In genomic region chr3:95177096-95177495, GRCh38 we compare ENCODE assay signal across 21 cellular contexts.
"Had no signal": no experiment of that assay in that cellular context is flagged by ENCODE, and none has a peak within 500 bp of the region (broad histone marks: within the 10 kb centered on the region; RNA-seq: fewer than 3 reads in every experiment).

No MANE protein-coding gene starts in this region.

- DNase-seq: activated CD4-positive, alpha-beta memory T cell treated with anti-CD3 and anti-CD28 coated beads for 36 hours; activated CD4-positive, alpha-beta T cell treated with anti-CD3 and anti-CD28 coated beads, Interleukin-2, amount 10 ng/mL, durations not matched to agents 7 days and 5 days; activated CD4-positive, CD25-positive, alpha-beta regulatory T cell; activated CD8-positive, alpha-beta memory T cell treated with anti-CD3 and anti-CD28 coated beads for 24 hours; activated naive CD4-positive, alpha-beta T cell treated with anti-CD3 and anti-CD28 coated beads, Interleukin-2, amount 50 U/mL, for 16 hours; activated naive CD8-positive, alpha-beta T cell treated with anti-CD3 and anti-CD28 coated beads, Interleukin-2, amount 10 ng/mL, durations not matched to agents 7 days and 5 days; activated T-cell treated with anti-CD3 and anti-CD28 coated beads, Interleukin-2, amount 50 U/mL, for 48 hours; adrenal gland; anterior cingulate cortex; cerebellar nuclear complex; MV-4-11; NCI-H1092 treated with DMSO at 0.1 percent for 48 hours; NCI-H1417 treated with DMSO at 0.1 percent for 48 hours; NCI-H1694; NCI-H2029 treated with DMSO at 0.1 percent for 48 hours; NCI-H345; NCI-H510A; NCI-H526 treated with DMSO at 0.1 percent for 48 hours; NCI-H82; SIG-M5; T-helper 1 cell had no signal
